In genomic region chr3:9397331-9397910, GRCh38 we compare ENCODE assay signal across 1 cellular context.
TF ChIP-seq lines count a peak whose summit lies in the region.

A gene with protein sequence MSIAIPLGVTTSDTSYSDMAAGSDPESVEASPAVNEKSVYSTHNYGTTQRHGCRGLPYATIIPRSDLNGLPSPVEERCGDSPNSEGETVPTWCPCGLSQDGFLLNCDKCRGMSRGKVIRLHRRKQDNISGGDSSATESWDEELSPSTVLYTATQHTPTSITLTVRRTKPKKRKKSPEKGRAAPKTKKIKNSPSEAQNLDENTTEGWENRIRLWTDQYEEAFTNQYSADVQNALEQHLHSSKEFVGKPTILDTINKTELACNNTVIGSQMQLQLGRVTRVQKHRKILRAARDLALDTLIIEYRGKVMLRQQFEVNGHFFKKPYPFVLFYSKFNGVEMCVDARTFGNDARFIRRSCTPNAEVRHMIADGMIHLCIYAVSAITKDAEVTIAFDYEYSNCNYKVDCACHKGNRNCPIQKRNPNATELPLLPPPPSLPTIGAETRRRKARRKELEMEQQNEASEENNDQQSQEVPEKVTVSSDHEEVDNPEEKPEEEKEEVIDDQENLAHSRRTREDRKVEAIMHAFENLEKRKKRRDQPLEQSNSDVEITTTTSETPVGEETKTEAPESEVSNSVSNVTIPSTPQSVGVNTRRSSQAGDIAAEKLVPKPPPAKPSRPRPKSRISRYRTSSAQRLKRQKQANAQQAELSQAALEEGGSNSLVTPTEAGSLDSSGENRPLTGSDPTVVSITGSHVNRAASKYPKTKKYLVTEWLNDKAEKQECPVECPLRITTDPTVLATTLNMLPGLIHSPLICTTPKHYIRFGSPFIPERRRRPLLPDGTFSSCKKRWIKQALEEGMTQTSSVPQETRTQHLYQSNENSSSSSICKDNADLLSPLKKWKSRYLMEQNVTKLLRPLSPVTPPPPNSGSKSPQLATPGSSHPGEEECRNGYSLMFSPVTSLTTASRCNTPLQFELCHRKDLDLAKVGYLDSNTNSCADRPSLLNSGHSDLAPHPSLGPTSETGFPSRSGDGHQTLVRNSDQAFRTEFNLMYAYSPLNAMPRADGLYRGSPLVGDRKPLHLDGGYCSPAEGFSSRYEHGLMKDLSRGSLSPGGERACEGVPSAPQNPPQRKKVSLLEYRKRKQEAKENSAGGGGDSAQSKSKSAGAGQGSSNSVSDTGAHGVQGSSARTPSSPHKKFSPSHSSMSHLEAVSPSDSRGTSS (N-terminal part only) (plus strand): TSS chr3:9397615. CDS start chr3:9428939, 31,324 bp downstream.

TF ChIP-seq in K562, 482 proteins besides CTCF, POLR2A, EP300 and RAD21 (continued from another document and continues in another):
- TF ChIP-seq E2F6 (IDR thresholded peaks at IDR 0.05; ENCODE audit: borderline replicate concordance in 1 of 2, extremely low read depth in 1 of 2, insufficient read depth in 1 of 2, insufficient read length in 1 of 2, low read depth in 1 of 2, low read length in 1 of 2, poor library complexity in 1 of 2, severe bottlenecking in 1 of 2), result no peak
- TF ChIP-seq ZNF174 (CRISPR knock-in tag; IDR thresholded peaks at IDR 0.05), result no peak
- TF ChIP-seq SMC3 (conservative IDR thresholded peaks at IDR 0.05; ENCODE audit: insufficient read depth, low read depth, low read length), result 0 out of 2 replicates have a peak, but pooled peaks have one; percentile 5
- no peak for TF ChIP-seq BRCA1 (IDR thresholded peaks at IDR 0.05)
- no peak for TF ChIP-seq BRCA1 (CRISPR knock-in tag; IDR thresholded peaks at IDR 0.05)
- TF ChIP-seq FIP1L1 (IDR thresholded peaks at IDR 0.05; ENCODE audit: low read depth, low read length, poor library complexity, severe bottlenecking), result no peak
- 0 out of 2 replicates have a peak, but pooled peaks have one; percentile 37 for TF ChIP-seq LARP7 (IDR thresholded peaks at IDR 0.05)
- no peak for TF ChIP-seq ZNF274 (IDR thresholded peaks at IDR 0.05; ENCODE audit: borderline replicate concordance, low read depth, low read length)
- TF ChIP-seq ZNF445 (CRISPR knock-in tag; IDR thresholded peaks at IDR 0.05; ENCODE audit: low read depth), result no peak
- no peak for TF ChIP-seq FOXJ2 (tag; IDR thresholded peaks at IDR 0.05)
- no peak; the same call in 1 of the 2 replicates for TF ChIP-seq ZBED1 (IDR thresholded peaks at IDR 0.05)
- TF ChIP-seq RBM17 (IDR thresholded peaks at IDR 0.05; ENCODE audit: borderline replicate concordance, low read depth, low read length), result no peak
- TF ChIP-seq, protein P1, sequence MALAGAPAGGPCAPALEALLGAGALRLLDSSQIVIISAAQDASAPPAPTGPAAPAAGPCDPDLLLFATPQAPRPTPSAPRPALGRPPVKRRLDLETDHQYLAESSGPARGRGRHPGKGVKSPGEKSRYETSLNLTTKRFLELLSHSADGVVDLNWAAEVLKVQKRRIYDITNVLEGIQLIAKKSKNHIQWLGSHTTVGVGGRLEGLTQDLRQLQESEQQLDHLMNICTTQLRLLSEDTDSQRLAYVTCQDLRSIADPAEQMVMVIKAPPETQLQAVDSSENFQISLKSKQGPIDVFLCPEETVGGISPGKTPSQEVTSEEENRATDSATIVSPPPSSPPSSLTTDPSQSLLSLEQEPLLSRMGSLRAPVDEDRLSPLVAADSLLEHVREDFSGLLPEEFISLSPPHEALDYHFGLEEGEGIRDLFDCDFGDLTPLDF (CRISPR knock-in tag; IDR thresholded peaks at IDR 0.05), result no peak
- TF ChIP-seq ZNF134 (CRISPR knock-in tag; conservative IDR thresholded peaks at IDR 0.05), result no peak
- TF ChIP-seq PHF20 (IDR thresholded peaks at IDR 0.05; ENCODE audit: partially characterized antibody), result no peak
- no peak for TF ChIP-seq ZBTB33 (CRISPR knock-in tag; IDR thresholded peaks at IDR 0.05)
- no peak for TF ChIP-seq CREB3L1 (IDR thresholded peaks at IDR 0.05; ENCODE audit: borderline replicate concordance, low read depth)
- no peak for TF ChIP-seq ZKSCAN8 (CRISPR knock-in tag; IDR thresholded peaks at IDR 0.05)
- TF ChIP-seq E4F1 (CRISPR knock-in tag; IDR thresholded peaks at IDR 0.05; ENCODE audit: borderline replicate concordance), result no peak
- TF ChIP-seq CEBPZ (IDR thresholded peaks at IDR 0.05; ENCODE audit: borderline replicate concordance, low read depth, low read length), result no peak
- no peak for TF ChIP-seq PPARD (CRISPR knock-in tag; IDR thresholded peaks at IDR 0.05)
- TF ChIP-seq THRAP3 (IDR thresholded peaks at IDR 0.05; ENCODE audit: borderline replicate concordance), result no peak
- TF ChIP-seq HNRNPLL (IDR thresholded peaks at IDR 0.05; ENCODE audit: low read depth, low read length, poor library complexity, severe bottlenecking), result no peak
- no peak for TF ChIP-seq CREB1 (IDR thresholded peaks at IDR 0.05)
- no peak for TF ChIP-seq CREB1 (CRISPR knock-in tag; IDR thresholded peaks at IDR 0.05)
- TF ChIP-seq ZNF696 (CRISPR knock-in tag; conservative IDR thresholded peaks at IDR 0.05), result no peak
- TF ChIP-seq, protein P2, sequence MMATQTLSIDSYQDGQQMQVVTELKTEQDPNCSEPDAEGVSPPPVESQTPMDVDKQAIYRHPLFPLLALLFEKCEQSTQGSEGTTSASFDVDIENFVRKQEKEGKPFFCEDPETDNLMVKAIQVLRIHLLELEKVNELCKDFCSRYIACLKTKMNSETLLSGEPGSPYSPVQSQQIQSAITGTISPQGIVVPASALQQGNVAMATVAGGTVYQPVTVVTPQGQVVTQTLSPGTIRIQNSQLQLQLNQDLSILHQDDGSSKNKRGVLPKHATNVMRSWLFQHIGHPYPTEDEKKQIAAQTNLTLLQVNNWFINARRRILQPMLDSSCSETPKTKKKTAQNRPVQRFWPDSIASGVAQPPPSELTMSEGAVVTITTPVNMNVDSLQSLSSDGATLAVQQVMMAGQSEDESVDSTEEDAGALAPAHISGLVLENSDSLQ (IDR thresholded peaks at IDR 0.05), result no peak
- no peak for TF ChIP-seq HOMEZ (CRISPR knock-in tag; IDR thresholded peaks at IDR 0.05)
- no peak for TF ChIP-seq STAG1 (CRISPR knock-in tag; IDR thresholded peaks at IDR 0.05; ENCODE audit: borderline replicate concordance)
- TF ChIP-seq KLF10 (CRISPR knock-in tag; IDR thresholded peaks at IDR 0.05), result no peak
- no peak; the same call in none of the 2 replicates for TF ChIP-seq CXXC5 (CRISPR knock-in tag; IDR thresholded peaks at IDR 0.05)
- no peak for TF ChIP-seq CBX2 (IDR thresholded peaks at IDR 0.05; ENCODE audit: insufficient read depth, low read length, poor library complexity, severe bottlenecking)
- TF ChIP-seq MYNN (IDR thresholded peaks at IDR 0.05), result no peak
- no peak for TF ChIP-seq MYNN (CRISPR knock-in tag; IDR thresholded peaks at IDR 0.05)
- no peak for TF ChIP-seq RHOXF2B (CRISPR knock-in tag; conservative IDR thresholded peaks at IDR 0.05)
- peak in 1 of 2 experiments; percentile 3; a peak in 1 of 4 replicates for TF ChIP-seq TEAD1 (CRISPR knock-in tag; IDR thresholded peaks at IDR 0.05)
- no peak; the same call in 1 of the 2 replicates for TF ChIP-seq GABPB1 (CRISPR knock-in tag; IDR thresholded peaks at IDR 0.05)
- TF ChIP-seq ZNF584 (CRISPR knock-in tag; IDR thresholded peaks at IDR 0.05; ENCODE audit: low read depth), result no peak
- TF ChIP-seq GMEB1 (CRISPR knock-in tag; IDR thresholded peaks at IDR 0.05), result peak; percentile 8; the same call in 1 of the 2 replicates
- TF ChIP-seq TAL1 (IDR thresholded peaks at IDR 0.05), result 0 out of 2 replicates have a peak, but pooled peaks have one; percentile 5
- TF ChIP-seq ELF1 (tag; IDR thresholded peaks at IDR 0.05), result no peak
- TF ChIP-seq CAMTA2 (CRISPR knock-in tag; conservative IDR thresholded peaks at IDR 0.05), result no peak
